10 cellular contexts compared by ENCODE assay signal in the genomic region with DNA sequence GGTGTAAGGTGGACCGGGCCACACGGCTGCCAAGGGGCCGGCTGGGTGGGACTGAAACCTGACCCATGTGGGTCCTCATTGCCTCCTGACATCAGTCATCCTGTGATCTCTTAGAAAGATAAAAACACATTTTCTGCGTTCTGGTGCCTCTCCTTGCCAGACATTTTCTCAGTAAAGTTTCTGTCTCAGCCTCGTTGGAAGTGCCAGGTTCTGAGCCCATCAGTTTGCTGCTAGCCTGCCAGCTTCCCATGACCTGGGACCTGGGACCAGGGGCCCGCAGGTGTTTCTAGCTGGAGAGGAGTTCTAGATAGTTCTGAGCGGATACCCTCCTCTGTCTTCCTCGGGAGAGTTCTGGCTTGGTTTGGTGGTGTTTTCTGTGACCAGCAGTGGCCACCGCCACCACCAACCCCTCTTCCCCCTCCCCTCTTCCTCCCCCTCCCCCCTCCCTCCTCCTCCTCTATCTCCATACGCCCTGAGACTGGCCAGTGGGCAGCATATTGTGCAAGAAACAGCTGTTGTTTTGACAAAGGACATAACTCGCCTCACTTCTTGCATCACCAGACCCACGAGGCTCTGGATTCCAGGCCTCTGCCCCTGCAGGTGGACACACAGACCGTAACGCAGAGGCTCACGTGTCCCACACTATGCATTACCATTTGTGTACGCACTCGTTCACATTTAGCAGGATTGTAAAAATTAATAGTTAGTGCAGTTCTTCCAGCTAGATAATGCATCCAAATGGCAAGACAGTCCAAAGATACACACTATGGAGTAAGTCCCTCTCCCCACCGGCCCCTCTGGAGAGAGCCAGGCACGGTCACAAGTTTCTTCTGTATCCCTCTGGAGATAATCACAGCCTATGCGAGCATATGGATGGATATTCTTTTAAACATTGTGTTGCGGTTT.
DNase-seq lines count a peak whose midpoint lies in the region; ATAC-seq and TF ChIP-seq lines count a peak whose summit lies in the region.
"Had no signal": no experiment of that assay in that cellular context is flagged by ENCODE, and none has a peak within 500 bp of the region (broad histone marks: within the 10 kb centered on the region; RNA-seq: fewer than 3 reads in every experiment).

No MANE protein-coding gene starts in this region.

- peak overlapping the region; percentile 45 for H3K27ac ChIP-seq in HUES48 (ENCODE audit: low read depth, low read length)
- H3K27ac ChIP-seq in gastrocnemius medialis: peak overlapping the region; percentile 92 to 97 (median 93)

- intact Hi-C loops in gastrocnemius medialis (cut with DNase I; ENCODE audit: low total_unique reads): loop anchor here (1.0 to 2.0 kb wide), 2 partner anchors 23 to 41 kb away; no protein-coding TSS in a partner anchor

- in situ Hi-C loops in gastrocnemius medialis (cut with MboI; ENCODE audit: low sequenced_read_pairs in 4 of 4): no loop called here

- TF ChIP-seq CTCF in choroid plexus epithelial cell (conservative IDR thresholded peaks at IDR 0.05; ENCODE audit: low read depth, low read length) (peak; percentile 21), gastrocnemius medialis (IDR thresholded peaks at IDR 0.05 in 4 of 5, conservative IDR thresholded peaks at IDR 0.05 in 1 of 5) (peak in 3 of 5 experiments; percentile 19 to 24 (median 23))

- DNase-seq in choroid plexus epithelial cell (ENCODE audit: low read depth) (peak; percentile 89), kidney tubule cell (ENCODE audit: low spot score) (peak; percentile 56), gastrocnemius medialis (peak; percentile 95 to 96), HUDEP-2 (lab: John Stamatoyannopoulos, UW; ENCODE audit: unreplicated experiment in 76 of 76) (no peak), occipital lobe (lab: John Stamatoyannopoulos, UW) (no peak), NCI-H187 (lab: John Stamatoyannopoulos, UW) (no peak)
- DNase-seq in activated T-cell treated with anti-CD3 and anti-CD28 coated beads, Interleukin-2, amount 50 U/mL, for 1 hour: no peak
- DNase-seq: activated T-cell treated with anti-CD3 and anti-CD28 coated beads, Interleukin-2, amount 50 U/mL, for 4 hours; NCI-H2227 treated with DMSO at 0.1 percent for 48 hours had no signal

- H3K9ac ChIP-seq in HUES48 (ENCODE audit: low read depth, low read length): no peak overlapping the region

- H3K4me3 ChIP-seq in HUES48 (ENCODE audit: low read depth, low read length) (no peak overlapping the region), choroid plexus epithelial cell (ENCODE audit: low read depth, low read length) (no peak overlapping the region), gastrocnemius medialis (peak overlapping the region in 1 of 4 donors; percentile 20)

- H3K27me3 ChIP-seq in HUES48 (ENCODE audit: control insufficient read depth, insufficient read depth, low read length): no peaks in the 10 kb centered on the region
- no peaks in the 10 kb centered on the region for H3K27me3 ChIP-seq in gastrocnemius medialis

- peak in 1 of 2 donors; percentile 44 for TF ChIP-seq POLR2A in gastrocnemius medialis (IDR thresholded peaks at IDR 0.05)

- peaks cover 10% of the 10 kb centered on the region for H3K4me1 ChIP-seq in HUES48 (ENCODE audit: control insufficient read depth, insufficient read depth, low read length)
- H3K4me1 ChIP-seq in gastrocnemius medialis: peaks cover 45 to 46% of the 10 kb centered on the region in 2 donors

- ATAC-seq in gastrocnemius medialis: peak; percentile 89 to 90
- ATAC-seq: activated T-cell treated with anti-CD3 and anti-CD28 coated beads, Interleukin-2, amount 50 U/mL, for 4 hours had no signal

- H3K36me3 ChIP-seq in HUES48 (ENCODE audit: control insufficient read depth, insufficient read depth, low read length) (peaks cover 17% of the 10 kb centered on the region), gastrocnemius medialis (peaks cover 0 to 8% of the 10 kb centered on the region in 2 donors)

- H3K9me3 ChIP-seq in HUES48 (ENCODE audit: control insufficient read depth, insufficient read depth, low read length) (no peaks in the 10 kb centered on the region), gastrocnemius medialis (no peaks in the 10 kb centered on the region)

Comparison
In these comparisons a context has a peak if more than half of its experiments do, and no peak if none do; other contexts are left out.
1. DNase-seq: peak in choroid plexus epithelial cell (single experiment), kidney tubule cell (single experiment) and gastrocnemius medialis (2 of 2); none in activated T-cell treated with anti-CD3 and anti-CD28 coated beads, Interleukin-2, amount 50 U/mL, for 1 hour (single experiment), HUDEP-2 (0 of 76), occipital lobe (single experiment) and NCI-H187 (0 of 2).